Comparison of ENCODE assay signal across 8 cellular contexts in genomic region chr7:42238709-42239395, GRCh38. TPM values are rescaled to one million over a fixed set of nuclear protein-coding genes. Genes with fewer than 3 reads are reported as not detected.
A peak's percentile ranks its signal among the peaks of the same experiment; 100 is the strongest.
DNase-seq lines count a peak whose midpoint lies in the region; ATAC-seq and TF ChIP-seq lines count a peak whose summit lies in the region.

No MANE protein-coding gene starts in this region.

- peaks cover 29% of the 10 kb centered on the region for H3K4me1 ChIP-seq in DND-41 (ENCODE audit: insufficient read depth, low read length)
- no peaks in the 10 kb centered on the region for H3K4me1 ChIP-seq in parathyroid adenoma

- H3K27me3 ChIP-seq in DND-41 (ENCODE audit: insufficient read depth, low read length, poor library complexity) (peaks cover 6% of the 10 kb centered on the region), parathyroid adenoma (ENCODE audit: control insufficient read depth, insufficient read depth, low read length) (no peaks in the 10 kb centered on the region)

- H3K4me2 ChIP-seq in DND-41 (ENCODE audit: insufficient read depth, low read length): no peak overlapping the region
- H3K4me2 ChIP-seq in parathyroid adenoma (ENCODE audit: low read length): no peak overlapping the region

- in situ Hi-C loops in SK-MEL-5 (cut with HindIII; ENCODE audit: low pct_unique_long_range_greater_than_20kb, low sequenced_read_pairs): no loop called here

- H2AFZ ChIP-seq in DND-41 (ENCODE audit: low read depth, low read length) (peak overlapping the region; percentile 76), parathyroid adenoma (peak overlapping the region; percentile 78)

- H3K36me3 ChIP-seq in DND-41 (ENCODE audit: insufficient read depth, low read length) (no peaks in the 10 kb centered on the region), parathyroid adenoma (ENCODE audit: control insufficient read depth, insufficient read depth, low read length) (no peaks in the 10 kb centered on the region)

- TF ChIP-seq CTCF in DND-41 (IDR thresholded peaks at IDR 0.05; ENCODE audit: borderline replicate concordance, extremely low read depth, low read length, poor library complexity, severe bottlenecking) (no peak), fibroblast of pulmonary artery (IDR thresholded peaks at IDR 0.05; ENCODE audit: low read length, missing control alignments) (no peak), parathyroid adenoma (IDR thresholded peaks at IDR 0.05) (no peak)

- DNase-seq in DND-41 (no peak), SK-MEL-5 (ENCODE audit: low read depth, low spot score) (peak; percentile 49), fibroblast of pulmonary artery (ENCODE audit: low read depth) (peak; percentile 75), CD1c-positive myeloid dendritic cell (ENCODE audit: extremely low spot score) (no peak), NCI-H2029 treated with DMSO at 0.1 percent for 48 hours (lab: John Stamatoyannopoulos, UW) (no peak)
- DNase-seq in stimulated activated CD4-positive, alpha-beta T cell treated with anti-CD3 and anti-CD28 coated beads, Interleukin-2, amount 100 ng/mL, for 48 hours: no peak

- H4K20me1 ChIP-seq in DND-41 (ENCODE audit: insufficient read depth, low read length): peaks cover 7% of the 10 kb centered on the region; the same call in 1 of the 2 replicates

- H3K27ac ChIP-seq in DND-41 (ENCODE audit: low read length) (no peak overlapping the region), parathyroid adenoma (peak overlapping the region; percentile 27)

- H3K9ac ChIP-seq in DND-41 (ENCODE audit: low read depth, low read length) (peak overlapping the region; percentile 42; the same call in 1 of the 2 replicates), parathyroid adenoma (no peak overlapping the region)

- no peak for ATAC-seq in DND-41 (ENCODE audit: insufficient read depth, low read depth)
- ATAC-seq in HG02798 (IDR thresholded peaks at IDR 0.05; ENCODE audit: poor library complexity, unreplicated experiment): no peak

- no peaks in the 10 kb centered on the region for H3K9me3 ChIP-seq in DND-41 (ENCODE audit: insufficient read depth, low read length, severe bottlenecking)
- H3K9me3 ChIP-seq in parathyroid adenoma (ENCODE audit: control insufficient read depth, low read length): no peaks in the 10 kb centered on the region

- peaks cover 27% of the 10 kb centered on the region for H3K79me2 ChIP-seq in DND-41 (ENCODE audit: insufficient read depth, low read length)
- no peaks in the 10 kb centered on the region for H3K79me2 ChIP-seq in parathyroid adenoma

- H3K4me3 ChIP-seq in DND-41 (ENCODE audit: low read depth in 1 of 2, low read length in 2 of 2) (no peak overlapping the region), fibroblast of pulmonary artery (replicated peaks; ENCODE audit: low read depth, low read length) (no peak overlapping the region), parathyroid adenoma (ENCODE audit: low read depth, low read length) (no peak overlapping the region)

RNA-seq across cellular contexts. Expression of gene GLI3, which starts 1.8 kb away (rescaled TPM):
- total RNA-seq in SK-MEL-5 (2014; rRNA removed; shearing (Covaris generic)): 1.4 and 2.7 TPM in 2 replicates
- polyA plus RNA-seq in SK-MEL-5 (2015; cell fraction: cytosol; rRNA removed): 13.5 and 17.5 TPM in 2 replicates
- 6.3 and 14.1 TPM in 2 replicates for polyA plus RNA-seq in SK-MEL-5 (2015; cell fraction: nucleus; rRNA removed)

Comparison
In these comparisons a context has a peak if more than half of its experiments do, and no peak if none do; other contexts are left out.
1. DNase-seq: peak in SK-MEL-5 (single experiment) and fibroblast of pulmonary artery (single experiment); none in DND-41 (single experiment), CD1c-positive myeloid dendritic cell (single experiment), NCI-H2029 treated with DMSO at 0.1 percent for 48 hours (single experiment) and stimulated activated CD4-positive, alpha-beta T cell treated with anti-CD3 and anti-CD28 coated beads, Interleukin-2, amount 100 ng/mL, for 48 hours (0 of 2).